28 cellular contexts compared by ENCODE assay signal in the genomic region with DNA sequence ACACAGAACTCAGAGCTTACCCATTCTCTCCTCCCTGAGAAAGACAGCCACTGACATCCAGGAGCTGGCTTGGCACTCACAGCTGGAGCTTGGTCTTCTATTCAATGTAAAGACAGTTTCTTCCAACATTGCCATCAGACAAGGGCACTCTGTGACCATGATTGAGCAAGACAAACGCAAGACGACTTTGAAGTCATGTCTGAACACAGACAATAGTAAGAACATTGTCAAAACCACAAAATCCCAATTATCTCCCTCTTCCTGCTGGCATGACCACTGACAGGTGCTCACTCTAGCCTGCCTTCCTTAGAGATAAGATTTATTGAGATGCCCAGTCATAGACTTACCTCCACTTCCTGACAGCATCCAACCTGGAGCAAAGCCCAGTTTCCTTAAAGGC.
"Had no signal": no experiment of that assay in that cellular context is flagged by ENCODE, and none has a peak within 500 bp of the region (broad histone marks: within the 10 kb centered on the region; RNA-seq: fewer than 3 reads in every experiment).

No MANE protein-coding gene starts in this region.

- H3K4me3 ChIP-seq: neural progenitor cell, ovary, psoas muscle, right lobe of liver, sigmoid colon, stomach, thoracic aorta, thyroid gland, tibial nerve, upper lobe of left lung, vagina had no signal

- H3K36me3 Mint-ChIP-seq: neural progenitor cell; stimulated activated effector memory CD8-positive, alpha-beta T cell treated with anti-CD3 and anti-CD28 coated beads, Interleukin-12 subunit alpha, Interleukin-12 subunit beta, amount 100 ng/mL, for 72 hours; stimulated activated naive B cell treated with anti-CD40 and anti-IgM and Interleukin-4, amounts not matched to agents 10 μg/mL and 1 μg/mL and 100 μg/mL, for 72 hours had no signal

- H3K36me3 ChIP-seq: neural progenitor cell, ovary, right lobe of liver, sigmoid colon, stomach, thoracic aorta, thyroid gland, tibial nerve, upper lobe of left lung, vagina had no signal

- H3K9me3 Mint-ChIP-seq: nephron; neural progenitor cell; stimulated activated effector memory CD8-positive, alpha-beta T cell treated with anti-CD3 and anti-CD28 coated beads, Interleukin-12 subunit alpha, Interleukin-12 subunit beta, amount 100 ng/mL, for 72 hours; stimulated activated naive CD8-positive, alpha-beta T cell treated with anti-CD3 and anti-CD28 coated beads, Interleukin-15, Interleukin-2, amounts not matched to agents 100 ng/mL and 50 ng/mL, for 24 hours had no signal

- H3K27ac Mint-ChIP-seq: nephron; neural progenitor cell; progenitor cell of endocrine pancreas; stimulated activated effector memory CD8-positive, alpha-beta T cell treated with anti-CD3 and anti-CD28 coated beads, Interleukin-12 subunit alpha, Interleukin-12 subunit beta, amount 100 ng/mL, for 72 hours; stimulated activated naive B cell treated with anti-CD40 and anti-IgM and Interleukin-4, amounts not matched to agents 10 μg/mL and 1 μg/mL and 100 μg/mL, for 72 hours; stimulated activated naive CD8-positive, alpha-beta T cell treated with anti-CD3 and anti-CD28 coated beads, Interleukin-15, Interleukin-2, amounts not matched to agents 100 ng/mL and 50 ng/mL, for 24 hours had no signal

- H3K4me1 Mint-ChIP-seq: nephron; neural progenitor cell; stimulated activated effector memory CD8-positive, alpha-beta T cell treated with anti-CD3 and anti-CD28 coated beads, Interleukin-12 subunit alpha, Interleukin-12 subunit beta, amount 100 ng/mL, for 72 hours; stimulated activated naive B cell treated with anti-CD40 and anti-IgM and Interleukin-4, amounts not matched to agents 10 μg/mL and 1 μg/mL and 100 μg/mL, for 72 hours had no signal

- H2AFZ ChIP-seq: neural progenitor cell, parathyroid adenoma had no signal

- H3K27ac ChIP-seq: neural progenitor cell, ovary, parathyroid adenoma, psoas muscle, right lobe of liver, sigmoid colon, stomach, thoracic aorta, thyroid gland, tibial nerve, upper lobe of left lung, vagina had no signal

- DNase-seq: occipital lobe; ovary; posterior cingulate gyrus; psoas muscle; right cardiac atrium; right lobe of liver; sigmoid colon; small intestine; stimulated activated CD4-positive, alpha-beta T cell treated with anti-CD3 and anti-CD28 coated beads, Interleukin-15, amount 100 ng/mL, for 24 hours; stimulated activated CD4-positive, alpha-beta T cell treated with anti-CD3 and anti-CD28 coated beads, Interleukin-2, amount 100 ng/mL, for 24 hours; stimulated activated CD4-positive, alpha-beta T cell treated with anti-CD3 and anti-CD28 coated beads, Interleukin-2, amount 100 ng/mL, for 48 hours; stimulated activated CD4-positive, alpha-beta T cell treated with anti-CD3 and anti-CD28 coated beads, Interleukin-4, amount 100 ng/mL, for 24 hours; stimulated activated naive B cell treated with anti-CD40 and anti-IgM and Interleukin-4, amounts not matched to agents 10 μg/mL and 1 μg/mL and 100 μg/mL, for 72 hours; stimulated activated naive CD4-positive, alpha-beta T cell treated with Interleukin-2 at 50 U/mL for 16 hours; stomach; thyroid gland; trophoblast cell; upper lobe of left lung had no signal

- ATAC-seq: psoas muscle; right cardiac atrium; right lobe of liver; stimulated activated effector memory CD8-positive, alpha-beta T cell treated with anti-CD3 and anti-CD28 coated beads, Interleukin-12 subunit alpha, Interleukin-12 subunit beta, amount 100 ng/mL, for 72 hours; stimulated activated naive B cell treated with anti-CD40 and anti-IgM and Interleukin-4, amounts not matched to agents 10 μg/mL and 1 μg/mL and 100 μg/mL, for 72 hours had no signal

- H3K27me3 ChIP-seq: neural progenitor cell, ovary, right lobe of liver, sigmoid colon, stomach, thyroid gland, tibial nerve, upper lobe of left lung, vagina had no signal

- H3K27me3 Mint-ChIP-seq: stimulated activated naive B cell treated with anti-CD40 and anti-IgM and Interleukin-4, amounts not matched to agents 10 μg/mL and 1 μg/mL and 100 μg/mL, for 72 hours had no signal

- H3K9me3 ChIP-seq: ovary, psoas muscle, right lobe of liver, sigmoid colon, stomach, thoracic aorta, thyroid gland, tibial nerve, upper lobe of left lung, vagina had no signal

- H3K4me3 Mint-ChIP-seq: nephron; neural progenitor cell; stimulated activated effector memory CD8-positive, alpha-beta T cell treated with anti-CD3 and anti-CD28 coated beads, Interleukin-12 subunit alpha, Interleukin-12 subunit beta, amount 100 ng/mL, for 72 hours; stimulated activated naive B cell treated with anti-CD40 and anti-IgM and Interleukin-4, amounts not matched to agents 10 μg/mL and 1 μg/mL and 100 μg/mL, for 72 hours; stimulated activated naive CD8-positive, alpha-beta T cell treated with anti-CD3 and anti-CD28 coated beads, Interleukin-15, Interleukin-2, amounts not matched to agents 100 ng/mL and 50 ng/mL, for 24 hours had no signal

- H3K9ac ChIP-seq: neural progenitor cell, parathyroid adenoma had no signal

- H3K79me2 ChIP-seq: parathyroid adenoma had no signal

- H3K4me2 ChIP-seq: neural progenitor cell had no signal

- H3K4me1 ChIP-seq: neural progenitor cell, parathyroid adenoma, psoas muscle, right lobe of liver, sigmoid colon, stomach, thyroid gland, tibial nerve, upper lobe of left lung, vagina had no signal

- FAIRE-seq: small intestine, urothelium cell line had no signal
